1 cellular context compared by ENCODE assay signal in the genomic region with DNA sequence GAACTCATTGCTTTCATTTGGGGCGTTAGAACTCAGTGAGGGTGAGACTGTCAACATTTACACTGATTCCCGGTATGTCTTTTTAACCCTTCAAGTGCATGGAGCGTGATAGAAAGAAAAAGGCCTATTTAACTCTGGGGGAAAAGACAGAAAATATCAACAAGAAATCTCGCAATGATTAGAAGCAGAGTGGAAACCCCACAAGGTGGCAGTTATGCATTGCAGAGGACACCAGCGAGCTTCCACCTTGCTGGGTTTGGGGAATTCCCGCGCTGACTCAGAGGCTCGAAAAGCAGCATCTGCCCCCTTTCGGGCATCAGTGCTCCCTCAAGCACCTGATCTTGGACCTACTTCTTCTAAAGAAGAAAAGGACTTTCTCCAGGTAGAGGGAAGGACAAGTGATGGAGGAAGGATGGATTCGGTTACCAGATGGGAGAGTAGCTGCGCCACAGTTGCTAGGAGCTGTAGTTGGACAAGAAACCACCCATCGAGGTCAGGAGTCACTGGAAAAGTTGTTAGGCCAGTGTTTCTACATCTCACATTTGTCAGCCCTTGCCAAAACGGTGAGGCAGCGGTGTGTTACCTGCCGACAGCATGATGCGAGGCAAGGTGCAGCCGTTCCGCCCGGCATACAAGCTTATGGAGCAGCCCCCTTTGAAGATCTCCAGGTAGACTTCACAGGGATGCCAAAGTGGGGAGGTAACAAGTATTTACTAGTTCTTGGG.
A peak's percentile ranks its signal among the peaks of the same experiment; 100 is the strongest.
TF ChIP-seq lines count a peak whose summit lies in the region.

No MANE protein-coding gene starts in this region.

TF ChIP-seq in GM12878, 131 proteins besides CTCF, POLR2A, EP300 and RAD21:
- TF ChIP-seq SMC3 (IDR thresholded peaks at IDR 0.05; ENCODE audit: borderline replicate concordance, low read length), result peak; percentile 24; the same call in 1 of the 2 replicates
- TF ChIP-seq RELA (IDR thresholded peaks at IDR 0.05; ENCODE audit: borderline replicate concordance, partially characterized antibody), result peak; percentile 68
- 0 out of 4 replicates have a peak, but pooled peaks of 1 of the 2 experiments have one; percentile 11 for TF ChIP-seq BHLHE40 (IDR thresholded peaks at IDR 0.05; ENCODE audit: borderline replicate concordance in 1 of 2, low read depth in 2 of 2, low read length in 1 of 2)
